1 cellular context compared by ENCODE assay signal in genomic region chr9:127444283-127444920, GRCh38.
TF ChIP-seq lines count a peak whose summit lies in the region.

No MANE protein-coding gene starts in this region.

TF ChIP-seq in GM23338, 12 proteins besides CTCF, POLR2A, EP300 and RAD21 (continued from another document):
- TF ChIP-seq ZNF462 (CRISPR knock-in tag; IDR thresholded peaks at IDR 0.05) (no peak), ETS1 (IDR thresholded peaks at IDR 0.05) (no peak), STAT1 (IDR thresholded peaks at IDR 0.05; ENCODE audit: unreplicated experiment) (no peak), REST (IDR thresholded peaks at IDR 0.05; ENCODE audit: unreplicated experiment) (no peak)
